12 cellular contexts compared by ENCODE assay signal in the genomic region with DNA sequence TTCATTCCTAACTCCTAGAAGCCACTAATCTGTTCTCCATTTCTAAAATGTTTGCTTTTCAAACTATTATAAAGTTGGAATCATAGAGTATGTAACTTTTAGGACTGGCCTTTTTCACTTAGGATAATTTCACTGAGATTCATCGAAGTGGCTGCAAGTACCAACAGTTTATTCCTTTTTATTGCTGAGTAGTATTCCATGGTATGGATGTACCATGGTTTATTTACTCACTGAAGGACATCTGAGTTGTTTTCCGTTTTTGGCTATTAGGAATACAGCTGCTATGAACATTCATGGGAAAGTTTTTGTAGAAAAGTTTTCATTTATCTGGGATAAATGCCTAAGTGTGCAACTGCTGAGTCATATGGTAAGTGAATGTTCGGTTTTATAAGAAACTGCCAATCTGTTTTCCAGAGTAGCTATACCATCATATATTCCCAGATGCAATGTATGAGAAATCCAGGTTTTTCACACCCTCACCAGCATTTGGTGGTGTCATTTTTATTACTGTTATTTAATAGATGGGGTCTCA.
DNase-seq lines count a peak whose midpoint lies in the region; ATAC-seq and TF ChIP-seq lines count a peak whose summit lies in the region.
"Had no signal": no experiment of that assay in that cellular context is flagged by ENCODE, and none has a peak within 500 bp of the region (broad histone marks: within the 10 kb centered on the region; RNA-seq: fewer than 3 reads in every experiment).

No MANE protein-coding gene starts in this region.

- no peaks in the 10 kb centered on the region for H3K27me3 ChIP-seq in CD4-positive, alpha-beta memory T cell (ENCODE audit: insufficient read depth, low read length)

- H3K9me3 ChIP-seq in CD4-positive, alpha-beta memory T cell (ENCODE audit: control insufficient read depth in 1 of 2, low read length in 2 of 2) = no peaks in the 10 kb centered on the region
- no peaks in the 10 kb centered on the region for H3K9me3 ChIP-seq in HEK293 (ENCODE audit: control insufficient read depth, insufficient read depth, low read depth, low read length)
- H3K9me3 ChIP-seq: left ventricle myocardium inferior, psoas muscle had no signal

- in situ Hi-C loops in GM13976 (cut with MboI; ENCODE audit: low sequenced_read_pairs, unreplicated experiment) = no loop called here

- no peak overlapping the region for H3K4me3 Mint-ChIP-seq in CD4-positive, alpha-beta memory T cell
- H3K4me3 Mint-ChIP-seq in naive B cell = peak overlapping the region in 7 of 8 donors; percentile 24 to 85 (median 72)

- no peaks in the 10 kb centered on the region for H3K27me3 Mint-ChIP-seq in CD4-positive, alpha-beta memory T cell
- no peaks in the 10 kb centered on the region for H3K27me3 Mint-ChIP-seq in naive B cell

- H3K36me3 ChIP-seq in CD4-positive, alpha-beta memory T cell (ENCODE audit: insufficient read depth, low read length) = no peaks in the 10 kb centered on the region
- H3K36me3 ChIP-seq in HEK293 (ENCODE audit: control insufficient read depth in 2 of 2, insufficient read depth in 1 of 2, low read length in 2 of 2) = peaks cover 0 to 3% of the 10 kb centered on the region in 2 experiments; a peak in 2 of 3 replicates
- H3K36me3 ChIP-seq: left ventricle myocardium inferior had no signal

- TF ChIP-seq CTCF in HEK293 (tag by site-specific recombination; IDR thresholded peaks at IDR 0.05) (no peak), GM13976 (IDR thresholded peaks at IDR 0.05; ENCODE audit: borderline replicate concordance, control extremely low read depth, extremely low read depth, insufficient read depth, missing control alignments) (no peak)

- CTCF ChIA-PET in CD4-positive, alpha-beta memory T cell (lab: Charles Lee; ENCODE audit: partially characterized antibody) = no interaction called here
- CTCF ChIA-PET in HEK293 (lab: Yijun Ruan, JAX) = interaction anchor here (0.6 to 1.7 kb wide), 5 partner anchors 14 to 136 kb away, joined by 3 to 6 read pairs (median 4); a partner anchor contains a TSS

- DNase-seq in CD4-positive, alpha-beta memory T cell = no peak
- DNase-seq in astrocyte of the hippocampus (ENCODE audit: low read depth, low spot score) = peak; percentile 33
- no peak for DNase-seq in naive B cell
- DNase-seq in COLO829 (ENCODE audit: low spot score) = no peak
- no peak for DNase-seq in amygdala (lab: John Stamatoyannopoulos, UW)
- DNase-seq in GM13976 (ENCODE audit: low spot score) = no peak
- DNase-seq: anterior cingulate cortex, left ventricle myocardium inferior, psoas muscle, Right ventricle myocardium superior had no signal

- peak overlapping the region in 5 of 7 donors; percentile 12 to 77 (median 60) for H3K27ac Mint-ChIP-seq in CD4-positive, alpha-beta memory T cell
- peak overlapping the region in 4 of 6 donors; percentile 69 to 90 (median 80) for H3K27ac Mint-ChIP-seq in naive B cell

- POLR2A ChIA-PET in CD4-positive, alpha-beta memory T cell (lab: Charles Lee; ENCODE audit: partially characterized antibody) = no interaction called here
- POLR2A ChIA-PET in HEK293 (lab: Yijun Ruan, JAX) = no interaction called here

- no peak overlapping the region for H3K4me3 ChIP-seq in CD4-positive, alpha-beta memory T cell (ENCODE audit: low read length in 2 of 2)
- H3K4me3 ChIP-seq in HEK293 (ENCODE audit: low read depth, low read length) = no peak overlapping the region
- H3K4me3 ChIP-seq: left ventricle myocardium inferior, psoas muscle had no signal

- no peak for ATAC-seq in naive B cell (ENCODE audit: low read depth in 2 of 2)
- no peak for ATAC-seq in GM21360 (IDR thresholded peaks at IDR 0.05; ENCODE audit: unreplicated experiment)

- H3K36me3 Mint-ChIP-seq in CD4-positive, alpha-beta memory T cell = peaks cover 7 to 13% of the 10 kb centered on the region in 2 donors
- peaks cover 0 to 8% of the 10 kb centered on the region in 2 donors for H3K36me3 Mint-ChIP-seq in naive B cell

- intact Hi-C loops in CD4-positive, alpha-beta memory T cell (cut with micrococcal nuclease) = no loop called here

- H3K9me3 Mint-ChIP-seq in CD4-positive, alpha-beta memory T cell = no peaks in the 10 kb centered on the region
- peaks cover 0 to 2% (median 0%) of the 10 kb centered on the region in 7 donors for H3K9me3 Mint-ChIP-seq in naive B cell

- no peak overlapping the region for H3K27ac ChIP-seq in CD4-positive, alpha-beta memory T cell (ENCODE audit: low read depth, low read length)
- no peak overlapping the region for H3K27ac ChIP-seq in HEK293 (ENCODE audit: extremely low read depth, low read depth, low read length)
- H3K27ac ChIP-seq: left ventricle myocardium inferior, psoas muscle had no signal

- no peaks in the 10 kb centered on the region for H3K4me1 ChIP-seq in CD4-positive, alpha-beta memory T cell (ENCODE audit: insufficient read depth, low read length)
- no peaks in the 10 kb centered on the region for H3K4me1 ChIP-seq in HEK293 (ENCODE audit: control insufficient read depth, insufficient read depth, low read length)

- H3K4me1 Mint-ChIP-seq in CD4-positive, alpha-beta memory T cell = peaks cover 18 to 37% (median 20%) of the 10 kb centered on the region in 4 donors
- peaks cover 32 to 56% (median 56%) of the 10 kb centered on the region in 3 donors for H3K4me1 Mint-ChIP-seq in naive B cell

TF ChIP-seq in HEK293, 187 proteins besides CTCF, POLR2A, EP300 and RAD21:
- TF ChIP-seq OVOL3 (tag by site-specific recombination; IDR thresholded peaks at IDR 0.05) (no peak), ZNF433 (tag by site-specific recombination; IDR thresholded peaks at IDR 0.05; ENCODE audit: low read depth) (no peak), ZNF555 (tag by site-specific recombination; conservative IDR thresholded peaks at IDR 0.05) (no peak), ZNF133 (tag by site-specific recombination; IDR thresholded peaks at IDR 0.05) (no peak), ZNF146 (tag by site-specific recombination; IDR thresholded peaks at IDR 0.05) (peak; percentile 82), ZNF221 (tag by site-specific recombination; IDR thresholded peaks at IDR 0.05; ENCODE audit: borderline replicate concordance) (no peak)

Comparison
In these comparisons a context has a peak if more than half of its experiments do, and no peak if none do; other contexts are left out.
1. H3K4me3 Mint-ChIP-seq: peak in naive B cell (7 of 8); none in CD4-positive, alpha-beta memory T cell (0 of 8).